ENCODE assay signal across 1 cellular context in the genomic region with DNA sequence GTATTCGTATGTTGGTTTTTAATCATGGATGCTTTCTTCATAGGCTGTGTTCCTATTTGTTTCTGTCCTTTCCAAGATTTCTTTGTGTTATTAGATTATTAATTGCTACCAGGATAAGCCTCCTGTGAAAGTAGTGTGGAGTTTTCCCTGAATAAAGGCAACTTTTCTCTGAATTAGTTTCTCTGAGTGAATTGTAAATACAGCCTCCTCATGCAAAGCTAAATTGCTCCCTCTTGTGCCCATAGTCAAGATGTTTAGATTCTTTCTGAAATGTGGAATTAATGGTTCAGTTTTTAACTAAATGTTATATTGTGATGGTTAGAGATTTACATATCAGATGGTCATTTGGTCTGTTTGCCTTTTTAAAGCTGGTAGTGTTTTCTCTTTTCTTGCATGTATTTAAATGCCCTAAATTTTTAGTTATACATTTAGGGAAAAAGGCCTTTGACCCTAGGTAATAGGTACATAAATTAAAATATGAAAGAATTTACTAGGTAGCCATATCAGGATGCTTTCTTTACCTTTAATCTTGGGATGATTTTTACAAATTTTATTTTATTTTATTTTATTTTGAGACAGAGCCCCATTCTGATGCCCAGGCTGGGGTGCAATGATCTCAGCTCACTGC.
TF ChIP-seq lines count a peak whose summit lies in the region.

No MANE protein-coding gene starts in this region.

TF ChIP-seq in IMR-90, 13 proteins besides CTCF, POLR2A, EP300 and RAD21:
- TF ChIP-seq CEBPB (IDR thresholded peaks at IDR 0.05; ENCODE audit: low read depth, low read length) (no peak), MAZ (IDR thresholded peaks at IDR 0.05; ENCODE audit: borderline replicate concordance, low read depth, low read length) (no peak), FOS (IDR thresholded peaks at IDR 0.05; ENCODE audit: low read depth, low read length) (no peak), RFX5 (IDR thresholded peaks at IDR 0.05; ENCODE audit: low read depth, low read length) (no peak), SMC3 (IDR thresholded peaks at IDR 0.05; ENCODE audit: low read depth, low read length) (peak; percentile 67)
- TF ChIP-seq, protein P1, sequence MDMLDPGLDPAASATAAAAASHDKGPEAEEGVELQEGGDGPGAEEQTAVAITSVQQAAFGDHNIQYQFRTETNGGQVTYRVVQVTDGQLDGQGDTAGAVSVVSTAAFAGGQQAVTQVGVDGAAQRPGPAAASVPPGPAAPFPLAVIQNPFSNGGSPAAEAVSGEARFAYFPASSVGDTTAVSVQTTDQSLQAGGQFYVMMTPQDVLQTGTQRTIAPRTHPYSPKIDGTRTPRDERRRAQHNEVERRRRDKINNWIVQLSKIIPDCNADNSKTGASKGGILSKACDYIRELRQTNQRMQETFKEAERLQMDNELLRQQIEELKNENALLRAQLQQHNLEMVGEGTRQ (IDR thresholded peaks at IDR 0.05; ENCODE audit: low read depth, low read length): no peak
TF ChIP-seq in IMR-90: peak in this region for 1.
